ENCODE assay signal across 9 cellular contexts in genomic region chr17:50270430-50271172, GRCh38. TPM values are rescaled to one million over a fixed set of nuclear protein-coding genes. Genes with fewer than 3 reads are reported as not detected.
DNase-seq lines count a peak whose midpoint lies in the region; ATAC-seq and TF ChIP-seq lines count a peak whose summit lies in the region.
"Had no signal": no experiment of that assay in that cellular context is flagged by ENCODE, and none has a peak within 500 bp of the region (broad histone marks: within the 10 kb centered on the region; RNA-seq: fewer than 3 reads in every experiment).

No MANE protein-coding gene starts in this region.

- TF ChIP-seq CTCF in coronary artery (IDR thresholded peaks at IDR 0.05) = peak; percentile 7
- no peak for TF ChIP-seq CTCF in lung (IDR thresholded peaks at IDR 0.05; ENCODE audit: control extremely low read depth, extremely low read depth)
- peak in 1 of 3 experiments; percentile 11 for TF ChIP-seq CTCF in vagina (IDR thresholded peaks at IDR 0.05)

- ATAC-seq in activated naive CD4-positive, alpha-beta T cell treated with anti-CD3 and anti-CD28 coated beads, Interleukin-2, amount 50 U/mL, for 72 hours = peak; percentile 32 to 43
- peak; percentile 59 for ATAC-seq in lung (ENCODE audit: insufficient read depth, low FRiP score)
- ATAC-seq in GM18858 (IDR thresholded peaks at IDR 0.05; ENCODE audit: unreplicated experiment) = no peak
- no peak for ATAC-seq in HG02973 (IDR thresholded peaks at IDR 0.05; ENCODE audit: unreplicated experiment)

- TF ChIP-seq POLR2A in vagina (IDR thresholded peaks at IDR 0.05) = no peak

- 72 to 84% methylated on average over 19 of the region's 19 CpGs for WGBS in lung, 2 donors

- intact Hi-C loops in vagina (cut with DNase I) = no loop called here

- no peak overlapping the region for H3K27ac Mint-ChIP-seq in activated naive CD4-positive, alpha-beta T cell treated with anti-CD3 and anti-CD28 coated beads, Interleukin-2, amount 50 U/mL, for 72 hours

- H3K4me1 ChIP-seq in lung (ENCODE audit: control insufficient read depth in 2 of 2, insufficient read depth in 2 of 2, low read length in 2 of 2) = peaks cover 0 to 11% of the 10 kb centered on the region in 2 donors
- peaks cover 76% of the 10 kb centered on the region for H3K4me1 ChIP-seq in vagina

- H3K9me3 Mint-ChIP-seq in activated naive CD4-positive, alpha-beta T cell treated with anti-CD3 and anti-CD28 coated beads, Interleukin-2, amount 50 U/mL, for 72 hours = no peaks in the 10 kb centered on the region

- peak in 1 of 2 donors; percentile 48 for DNase-seq in activated naive CD4-positive, alpha-beta T cell treated with anti-CD3 and anti-CD28 coated beads, Interleukin-2, amount 50 U/mL, for 72 hours (ENCODE audit: low spot score in 2 of 2)
- no peak for DNase-seq in activated naive CD4-positive, alpha-beta T cell (lab: John Stamatoyannopoulos, UW)
- DNase-seq in coronary artery (ENCODE audit: low spot score) (peak; percentile 79), lung (ENCODE audit: low spot score) (peak; percentile 54), vagina (ENCODE audit: extremely low spot score in 2 of 2) (no peak), NCI-H128 (lab: John Stamatoyannopoulos, UW; ENCODE audit: unreplicated experiment) (no peak)

- H3K27me3 ChIP-seq in lung (ENCODE audit: control insufficient read depth, insufficient read depth) (no peaks in the 10 kb centered on the region), vagina (no peaks in the 10 kb centered on the region)

- H3K9me3 ChIP-seq in lung (ENCODE audit: control insufficient read depth in 2 of 2, insufficient read depth in 1 of 2, low read length in 1 of 2) (no peaks in the 10 kb centered on the region), vagina (no peaks in the 10 kb centered on the region)
- H3K9me3 ChIP-seq: Caco-2 had no signal

- peak overlapping the region; percentile 10 for H3K4me3 ChIP-seq in coronary artery
- no peak overlapping the region for H3K4me3 ChIP-seq in lung
- H3K4me3 ChIP-seq in vagina = peak overlapping the region in 1 of 2 donors; percentile 14

- no peaks in the 10 kb centered on the region for H3K36me3 Mint-ChIP-seq in activated naive CD4-positive, alpha-beta T cell treated with anti-CD3 and anti-CD28 coated beads, Interleukin-2, amount 50 U/mL, for 72 hours

- H3K27ac ChIP-seq in coronary artery (peak overlapping the region; percentile 66 to 93), lung (ENCODE audit: low read depth in 1 of 2, low read length in 1 of 2) (peak overlapping the region in 1 of 2 donors; percentile 59), vagina (peak overlapping the region; percentile 93)

- no peaks in the 10 kb centered on the region for H3K36me3 ChIP-seq in lung (ENCODE audit: control insufficient read depth in 2 of 2, insufficient read depth in 2 of 2, low read length in 2 of 2)
- H3K36me3 ChIP-seq in vagina = no peaks in the 10 kb centered on the region

RNA-seq across cellular contexts. Expression of gene TMEM92, which starts 3.7 kb away (rescaled TPM):
- under 1 TPM in 1 of 2 donors, not detected in 1; 0.39 TPM for total RNA-seq in activated naive CD4-positive, alpha-beta T cell treated with anti-CD3 and anti-CD28 coated beads, Interleukin-2, amount 50 U/mL, for 72 hours
- total RNA-seq in lung = 1 to 10 TPM in 1 of 2 donors, under 1 TPM in 1; 0.63 to 8.0 TPM
- polyA plus RNA-seq in lung = 1 to 10 TPM; 5.6 to 6.2 TPM
- 0.74 TPM for total RNA-seq in vagina

Comparison
In these comparisons a context has a peak if more than half of its experiments do, and no peak if none do; other contexts are left out.
1. ATAC-seq: peak in activated naive CD4-positive, alpha-beta T cell treated with anti-CD3 and anti-CD28 coated beads, Interleukin-2, amount 50 U/mL, for 72 hours (2 of 2) and lung (single experiment); none in GM18858 (single experiment) and HG02973 (single experiment).
2. DNase-seq: peak in coronary artery (single experiment) and lung (single experiment); none in activated naive CD4-positive, alpha-beta T cell (0 of 4), vagina (0 of 2) and NCI-H128 (single experiment).